Comparison of ENCODE assay signal across 8 cellular contexts in genomic region chr13:99606322-99607089, GRCh38. TPM values are rescaled to one million over a fixed set of nuclear protein-coding genes. Genes with fewer than 3 reads are reported as not detected.
DNase-seq lines count a peak whose midpoint lies in the region; ATAC-seq and TF ChIP-seq lines count a peak whose summit lies in the region.

TSS of gene CLYBL (plus strand) at chr13:99606690.

- H3K4me3 ChIP-seq in liver (ENCODE audit: low read depth in 1 of 3, low read length in 3 of 3) = peak within 1 kb of the TSS; percentile 70 to 88 (median 77)

- H3K9me3 ChIP-seq in liver (ENCODE audit: control insufficient read depth in 4 of 4, low read length in 3 of 4) = no peaks in the 10 kb centered on the region

- ATAC-seq in GM19025 (IDR thresholded peaks at IDR 0.05; ENCODE audit: low read depth, unreplicated experiment) (peak; percentile 76), HG03196 (IDR thresholded peaks at IDR 0.05; ENCODE audit: unreplicated experiment) (peak; percentile 83)

- peak within 1 kb of the TSS; percentile 88 to 93 for H3K9ac ChIP-seq in liver (ENCODE audit: low read depth in 1 of 2, low read length in 2 of 2)

- H3K36me3 ChIP-seq in liver (ENCODE audit: control insufficient read depth in 4 of 4, insufficient read depth in 3 of 4, low read depth in 1 of 4, low read length in 3 of 4) = no peaks in the 10 kb centered on the region

- peak in 1 of 2 donors; percentile 45 for TF ChIP-seq RAD21 in liver (IDR thresholded peaks at IDR 0.05)

- no peaks in the 10 kb centered on the region for H3K27me3 ChIP-seq in liver (ENCODE audit: control insufficient read depth in 4 of 4, insufficient read depth in 4 of 4, low read length in 3 of 4)

- H3K27ac ChIP-seq in liver (ENCODE audit: low read depth in 1 of 2, low read length in 2 of 2) = peak within 1 kb of the TSS; percentile 95 to 96

- DNase-seq in Ammon's horn (ENCODE audit: low spot score) (peak; percentile 96), NCI-H460 (ENCODE audit: extremely low read depth, low read depth) (peak; percentile 68), dedifferentiated amniotic fluid mesenchymal stem cell (ENCODE audit: extremely low spot score) (peak; percentile 60)
- DNase-seq in activated CD4-positive, alpha-beta T cell treated with anti-CD3 and anti-CD28 coated beads, Interleukin-2, amount 50 U/mL, for 1 hour = peak; percentile 91
- DNase-seq in stimulated activated CD4-positive, alpha-beta T cell treated with anti-CD3 and anti-CD28 coated beads, Interleukin-4, amount 100 ng/mL, for 24 hours = peak; percentile 91

- peaks cover 3 to 26% (median 9%) of the 10 kb centered on the region in 4 donors for H3K4me1 ChIP-seq in liver (ENCODE audit: control insufficient read depth in 4 of 4, insufficient read depth in 4 of 4, low read length in 3 of 4)

- 1% methylated on average over 74 of the region's 74 CpGs for WGBS in liver

- no peak for TF ChIP-seq CTCF in liver (IDR thresholded peaks at IDR 0.05; ENCODE audit: low read depth, low read length, missing input control)

TF ChIP-seq in liver, 16 proteins besides CTCF, POLR2A, EP300 and RAD21:
- TF ChIP-seq ATF3 (IDR thresholded peaks at IDR 0.05) = no peak
- TF ChIP-seq YY1 (IDR thresholded peaks at IDR 0.05) = peak; percentile 71
- peak; percentile 75 to 76 for TF ChIP-seq HNF4A (conservative IDR thresholded peaks at IDR 0.05)
- peak; percentile 23 for TF ChIP-seq ZBTB33 (IDR thresholded peaks at IDR 0.05)
- TF ChIP-seq JUND (IDR thresholded peaks at IDR 0.05) = peak in 1 of 2 donors; percentile 32
- no peak for TF ChIP-seq HNF4G (IDR thresholded peaks at IDR 0.05)
- no peak for TF ChIP-seq NR2F2 (IDR thresholded peaks at IDR 0.05)
- TF ChIP-seq SP1 (IDR thresholded peaks at IDR 0.05) = peak; percentile 91
- peak; percentile 5 for TF ChIP-seq MAX (IDR thresholded peaks at IDR 0.05)
- no peak for TF ChIP-seq FOXA2 (IDR thresholded peaks at IDR 0.05)
- peak; percentile 10 for TF ChIP-seq TAF1 (conservative IDR thresholded peaks at IDR 0.05)
- TF ChIP-seq RXRA (IDR thresholded peaks at IDR 0.05) = peak; percentile 75 to 78
- TF ChIP-seq FOXA1 (IDR thresholded peaks at IDR 0.05) = peak; percentile 2
- no peak for TF ChIP-seq GABPA (IDR thresholded peaks at IDR 0.05 in 1 of 2, conservative IDR thresholded peaks at IDR 0.05 in 1 of 2)
- TF ChIP-seq, protein P1, sequence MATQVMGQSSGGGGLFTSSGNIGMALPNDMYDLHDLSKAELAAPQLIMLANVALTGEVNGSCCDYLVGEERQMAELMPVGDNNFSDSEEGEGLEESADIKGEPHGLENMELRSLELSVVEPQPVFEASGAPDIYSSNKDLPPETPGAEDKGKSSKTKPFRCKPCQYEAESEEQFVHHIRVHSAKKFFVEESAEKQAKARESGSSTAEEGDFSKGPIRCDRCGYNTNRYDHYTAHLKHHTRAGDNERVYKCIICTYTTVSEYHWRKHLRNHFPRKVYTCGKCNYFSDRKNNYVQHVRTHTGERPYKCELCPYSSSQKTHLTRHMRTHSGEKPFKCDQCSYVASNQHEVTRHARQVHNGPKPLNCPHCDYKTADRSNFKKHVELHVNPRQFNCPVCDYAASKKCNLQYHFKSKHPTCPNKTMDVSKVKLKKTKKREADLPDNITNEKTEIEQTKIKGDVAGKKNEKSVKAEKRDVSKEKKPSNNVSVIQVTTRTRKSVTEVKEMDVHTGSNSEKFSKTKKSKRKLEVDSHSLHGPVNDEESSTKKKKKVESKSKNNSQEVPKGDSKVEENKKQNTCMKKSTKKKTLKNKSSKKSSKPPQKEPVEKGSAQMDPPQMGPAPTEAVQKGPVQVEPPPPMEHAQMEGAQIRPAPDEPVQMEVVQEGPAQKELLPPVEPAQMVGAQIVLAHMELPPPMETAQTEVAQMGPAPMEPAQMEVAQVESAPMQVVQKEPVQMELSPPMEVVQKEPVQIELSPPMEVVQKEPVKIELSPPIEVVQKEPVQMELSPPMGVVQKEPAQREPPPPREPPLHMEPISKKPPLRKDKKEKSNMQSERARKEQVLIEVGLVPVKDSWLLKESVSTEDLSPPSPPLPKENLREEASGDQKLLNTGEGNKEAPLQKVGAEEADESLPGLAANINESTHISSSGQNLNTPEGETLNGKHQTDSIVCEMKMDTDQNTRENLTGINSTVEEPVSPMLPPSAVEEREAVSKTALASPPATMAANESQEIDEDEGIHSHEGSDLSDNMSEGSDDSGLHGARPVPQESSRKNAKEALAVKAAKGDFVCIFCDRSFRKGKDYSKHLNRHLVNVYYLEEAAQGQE (IDR thresholded peaks at IDR 0.05) = peak; percentile 75
- TF ChIP-seq EGR1 (IDR thresholded peaks at IDR 0.05; ENCODE audit: low read depth in 2 of 2) = peak in 1 of 2 donors; percentile 29

RNA-seq across cellular contexts. Expression of gene CLYBL, which starts in this region (rescaled TPM):
- total RNA-seq in NCI-H460 (2014; rRNA removed; shearing (Covaris generic)) = 6.3 and 9.1 TPM in 2 replicates
- polyA plus RNA-seq in NCI-H460 (2014; cell fraction: nucleus; rRNA removed) = 1.8 and 6.1 TPM in 2 replicates
- total RNA-seq in liver = 10 to 100 TPM in 1 of 2 donors, 1 to 10 TPM in 1; 8.2 to 19.5 TPM
- polyA plus RNA-seq in liver = 10 to 100 TPM; 22.2 to 31.1 TPM

Comparison
In these comparisons a context has a peak if more than half of its experiments do, and no peak if none do; other contexts are left out.
1. Peak in every context shown above with its lines: DNase-seq, ATAC-seq, H3K4me3 ChIP-seq and H3K27ac ChIP-seq.